ENCODE assay signal across 8 cellular contexts in genomic region chr18:50560681-50561629, GRCh38. TPM values are rescaled to one million over a fixed set of nuclear protein-coding genes. Genes with fewer than 3 reads are reported as not detected.
A peak's percentile ranks its signal among the peaks of the same experiment; 100 is the strongest.
DNase-seq lines count a peak whose midpoint lies in the region; ATAC-seq and TF ChIP-seq lines count a peak whose summit lies in the region.

No MANE protein-coding gene starts in this region.

- ATAC-seq in GM18520 (IDR thresholded peaks at IDR 0.05; ENCODE audit: unreplicated experiment), result no peak

- H3K27ac Mint-ChIP-seq in Calu3 (ENCODE audit: unreplicated experiment) (no peak overlapping the region), mesothelial cell of epicardium (no peak overlapping the region)

- H3K27ac ChIP-seq in MM.1S (ENCODE audit: low read length) (no peak overlapping the region), coronary artery (peak overlapping the region; percentile 65 to 81)

- H3K27me3 ChIP-seq in MM.1S (replicated peaks; ENCODE audit: insufficient read depth, low read length), result peaks cover 18% of the 10 kb centered on the region

- no peaks in the 10 kb centered on the region for H4K20me1 ChIP-seq in MM.1S (ENCODE audit: insufficient read depth, low read length)

- peak overlapping the region; percentile 58; the same call in 1 of the 2 replicates for H3K9ac ChIP-seq in MM.1S (ENCODE audit: low read length)

- CTCF ChIA-PET in Calu3 (lab: Charles Lee), result interaction anchor here (1.2 kb wide), 1 partner anchor 22 kb away, joined by 3 read pairs; no protein-coding TSS in a partner anchor

- no peaks in the 10 kb centered on the region for H3K9me2 ChIP-seq in MM.1S (replicated peaks; ENCODE audit: insufficient read depth, low read length)

- H3K4me3 ChIP-seq in MM.1S (ENCODE audit: low read length) (peak overlapping the region; percentile 81), coronary artery (peak overlapping the region; percentile 77)

- H3K4me3 Mint-ChIP-seq in Calu3 (ENCODE audit: low read depth, unreplicated experiment), result peak overlapping the region; percentile 53
- peak overlapping the region; percentile 78 for H3K4me3 Mint-ChIP-seq in mesothelial cell of epicardium

- no peaks in the 10 kb centered on the region for H3K9me3 ChIP-seq in MM.1S (replicated peaks; ENCODE audit: insufficient read depth, low read length)

- no peaks in the 10 kb centered on the region for H3K4me1 ChIP-seq in MM.1S (ENCODE audit: low read length)

- intact Hi-C loops in Calu3 (cut with micrococcal nuclease; ENCODE audit: unreplicated experiment), result no loop called here

- H3K36me3 Mint-ChIP-seq in Calu3 (ENCODE audit: insufficient read depth, unreplicated experiment) (no peaks in the 10 kb centered on the region), mesothelial cell of epicardium (no peaks in the 10 kb centered on the region)

- H3K27me3 Mint-ChIP-seq in Calu3 (ENCODE audit: unreplicated experiment) (peaks cover 83% of the 10 kb centered on the region), mesothelial cell of epicardium (ENCODE audit: low read depth) (peaks cover 13% of the 10 kb centered on the region)

- TF ChIP-seq CTCF in Calu3 (IDR thresholded peaks at IDR 0.05; ENCODE audit: unreplicated experiment), result no peak
- no peak for TF ChIP-seq CTCF in MM.1S (IDR thresholded peaks at IDR 0.05; ENCODE audit: low read length)
- TF ChIP-seq CTCF in coronary artery (IDR thresholded peaks at IDR 0.05), result no peak
- no peak for TF ChIP-seq CTCF in mesothelial cell of epicardium (IDR thresholded peaks at IDR 0.05; ENCODE audit: unreplicated experiment)

- no peaks in the 10 kb centered on the region for H3F3A ChIP-seq in MM.1S (ENCODE audit: insufficient read depth, low read length)

- no peaks in the 10 kb centered on the region for H3K79me2 ChIP-seq in MM.1S (ENCODE audit: low read length)

- no peak for DNase-seq in Calu3
- no peak for DNase-seq in MM.1S
- DNase-seq in coronary artery (ENCODE audit: low spot score), result no peak
- DNase-seq in mesothelial cell of epicardium (ENCODE audit: low spot score in 2 of 2, unreplicated experiment in 2 of 2), result peak in 1 of 2 experiments; percentile 50
- no peak for DNase-seq in pons (ENCODE audit: low spot score)
- DNase-seq in NCI-H1694 treated with DMSO at 0.1 percent for 48 hours (lab: John Stamatoyannopoulos, UW), result no peak
- no peak for DNase-seq in dermis blood vessel endothelial cell

- BruUV-seq in Calu3 (replicated peaks; lab: Mats Ljungman, UMichigan), result no TSS peak

- no peaks in the 10 kb centered on the region for H3K36me3 ChIP-seq in MM.1S (replicated peaks; ENCODE audit: insufficient read depth, low read length)

- H3K4me1 Mint-ChIP-seq in Calu3 (ENCODE audit: low read depth, unreplicated experiment) (no peaks in the 10 kb centered on the region), mesothelial cell of epicardium (peaks cover 32% of the 10 kb centered on the region)

- peak overlapping the region; percentile 93 for H2AFZ ChIP-seq in MM.1S (ENCODE audit: low read length)

- peaks cover under 1% of the 10 kb centered on the region for H3K9me3 Mint-ChIP-seq in Calu3 (ENCODE audit: low read depth, unreplicated experiment)
- H3K9me3 Mint-ChIP-seq in mesothelial cell of epicardium, result peaks cover 2% of the 10 kb centered on the region

- H3K4me2 ChIP-seq in MM.1S (ENCODE audit: low read depth, low read length), result peak overlapping the region; percentile 99

RNA-seq across cellular contexts. Expression of gene MAPK4, which starts 1.1 kb away (rescaled TPM):
- total RNA-seq in Calu3 (2022) (not detected in 2 replicates), mesothelial cell of epicardium (6.1 to 6.3 TPM (median 6.1 TPM) in 3 replicates), dermis blood vessel endothelial cell (not detected in 2 replicates)
